Comparison of ENCODE assay signal across 8 cellular contexts in the genomic region with DNA sequence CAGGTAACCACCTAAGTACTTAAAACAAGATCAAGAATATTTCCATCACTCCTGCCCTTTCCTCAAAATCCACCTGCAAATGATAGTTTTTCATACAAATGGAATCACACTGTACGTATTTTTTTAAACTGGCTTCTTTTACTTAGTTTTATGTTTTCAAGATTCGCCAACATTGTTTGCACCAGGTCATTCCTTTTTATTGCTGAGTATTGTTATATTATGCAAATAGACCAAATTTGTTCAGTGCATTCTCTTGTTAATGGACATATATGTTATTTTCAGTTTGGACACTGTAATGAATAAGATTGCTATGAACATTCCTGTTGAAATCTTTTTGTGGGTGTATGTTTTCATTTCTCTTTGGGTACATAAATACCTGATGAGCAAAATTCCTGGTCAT. TPM values are rescaled to one million over a fixed set of nuclear protein-coding genes. Genes with fewer than 3 reads are reported as not detected.
"Had no signal": no experiment of that assay in that cellular context is flagged by ENCODE, and none has a peak within 500 bp of the region (broad histone marks: within the 10 kb centered on the region; RNA-seq: fewer than 3 reads in every experiment).

No MANE protein-coding gene starts in this region.

- FAIRE-seq: H1, H54, HTR-8/SVneo had no signal

- DNase-seq: H9, HCEC 1CT, KG1 had no signal

- H3K4me2 ChIP-seq: GM23338 had no signal

- H3K4me3 ChIP-seq: GM23338 had no signal

- H2AFZ ChIP-seq: GM23338 had no signal

- ATAC-seq: GM23338 had no signal

RNA-seq across cellular contexts. Expression of gene ANKRD31, which starts 8.3 kb away (rescaled TPM):
- total RNA-seq: HT-29 had no signal
